In genomic region chr2:65019675-65020195, GRCh38 we compare ENCODE assay signal across 27 cellular contexts. TPM values are rescaled to one million over a fixed set of nuclear protein-coding genes. Genes with fewer than 3 reads are reported as not detected.
DNase-seq lines count a peak whose midpoint lies in the region; ATAC-seq, FAIRE-seq and TF ChIP-seq lines count a peak whose summit lies in the region.
"Had no signal": no experiment of that assay in that cellular context is flagged by ENCODE, and none has a peak within 500 bp of the region (broad histone marks: within the 10 kb centered on the region; RNA-seq: fewer than 3 reads in every experiment).

No MANE protein-coding gene starts in this region.

- FAIRE-seq in HepG2 (lab: Jason Lieb, UNC) = no peak
- FAIRE-seq: D721Med, G401.6, GM19239, H1 had no signal

- H3K9ac ChIP-seq in HepG2 (ENCODE audit: insufficient read depth, low read depth, low read length) = no peak overlapping the region
- H3K9ac ChIP-seq: BLaER1 had no signal

- BruUV-seq in HepG2 (replicated peaks; lab: Mats Ljungman, UMichigan) = no TSS peak

- in situ Hi-C loops in HepG2 (cut with HindIII; ENCODE audit: extremely low pct_ligation_motif_present, low pct_unique_long_range_greater_than_20kb) = no loop called here

- no peak overlapping the region for H3K4me3 Mint-ChIP-seq in central memory CD8-positive, alpha-beta T cell
- H3K4me3 Mint-ChIP-seq in memory B cell (no peak overlapping the region), glutamatergic neuron (ENCODE audit: unreplicated experiment) (no peak overlapping the region)
- no peak overlapping the region for H3K4me3 Mint-ChIP-seq in stimulated activated memory B cell treated with anti-CD40 and anti-IgM and Interleukin-4, amounts not matched to agents 10 μg/mL and 1 μg/mL and 100 μg/mL, for 72 hours
- H3K4me3 Mint-ChIP-seq: CD4-positive, CD25-positive, alpha-beta regulatory T cell had no signal

- 87% methylated on average over 8 of the region's 8 CpGs for WGBS in HepG2 (ENCODE audit: low lambda C conversion rate)
- WGBS in right lobe of liver (ENCODE audit: insufficient coverage, low coverage, low lambda C conversion rate, missing lambda C conversion rate) = 76% methylated on average over 3 of the region's 8 CpGs

- peaks cover 4% of the 10 kb centered on the region for H3K36me3 Mint-ChIP-seq in central memory CD8-positive, alpha-beta T cell (ENCODE audit: insufficient read depth)
- peaks cover 18% of the 10 kb centered on the region for H3K36me3 Mint-ChIP-seq in memory B cell
- peaks cover 88% of the 10 kb centered on the region for H3K36me3 Mint-ChIP-seq in stimulated activated memory B cell treated with anti-CD40 and anti-IgM and Interleukin-4, amounts not matched to agents 10 μg/mL and 1 μg/mL and 100 μg/mL, for 72 hours
- peaks cover 7% of the 10 kb centered on the region for H3K36me3 Mint-ChIP-seq in glutamatergic neuron (ENCODE audit: unreplicated experiment)

- TF ChIP-seq EP300 in HepG2 (IDR thresholded peaks at IDR 0.05; ENCODE audit: low read depth in 2 of 2, low read length in 2 of 2) (no peak), HepG2 (CRISPR knock-in tag; IDR thresholded peaks at IDR 0.05; ENCODE audit: borderline replicate concordance) (no peak)

- POLR2A ChIA-PET in HepG2 (lab: Yijun Ruan, JAX) = no interaction called here

- no peaks in the 10 kb centered on the region for H3K4me1 Mint-ChIP-seq in central memory CD8-positive, alpha-beta T cell
- H3K4me1 Mint-ChIP-seq in memory B cell (peaks cover 18% of the 10 kb centered on the region), glutamatergic neuron (ENCODE audit: low read depth, unreplicated experiment) (peaks cover 11% of the 10 kb centered on the region)
- peaks cover 52% of the 10 kb centered on the region for H3K4me1 Mint-ChIP-seq in stimulated activated memory B cell treated with anti-CD40 and anti-IgM and Interleukin-4, amounts not matched to agents 10 μg/mL and 1 μg/mL and 100 μg/mL, for 72 hours

- H3K9me3 Mint-ChIP-seq in central memory CD8-positive, alpha-beta T cell = no peaks in the 10 kb centered on the region
- H3K9me3 Mint-ChIP-seq in memory B cell (no peaks in the 10 kb centered on the region), glutamatergic neuron (ENCODE audit: unreplicated experiment) (no peaks in the 10 kb centered on the region)
- H3K9me3 Mint-ChIP-seq in stimulated activated memory B cell treated with anti-CD40 and anti-IgM and Interleukin-4, amounts not matched to agents 10 μg/mL and 1 μg/mL and 100 μg/mL, for 72 hours = no peaks in the 10 kb centered on the region
- H3K9me3 Mint-ChIP-seq: CD4-positive, CD25-positive, alpha-beta regulatory T cell had no signal

- peak overlapping the region; percentile 59 for H3K27ac Mint-ChIP-seq in central memory CD8-positive, alpha-beta T cell (ENCODE audit: low read depth)
- H3K27ac Mint-ChIP-seq in memory B cell (peak overlapping the region; percentile 11), glutamatergic neuron (ENCODE audit: unreplicated experiment) (no peak overlapping the region)
- no peak overlapping the region for H3K27ac Mint-ChIP-seq in stimulated activated memory B cell treated with anti-CD40 and anti-IgM and Interleukin-4, amounts not matched to agents 10 μg/mL and 1 μg/mL and 100 μg/mL, for 72 hours

- H3K27ac ChIP-seq in HepG2 (ENCODE audit: extremely low read length, insufficient read depth, low read length) = no peak overlapping the region
- H3K27ac ChIP-seq in right lobe of liver = no peak overlapping the region
- H3K27ac ChIP-seq: BLaER1, HL-60, PC-9, SJCRH30 had no signal

- H3K27me3 ChIP-seq in HepG2 (ENCODE audit: control insufficient read depth in 1 of 2, insufficient read depth in 2 of 2, low read length in 2 of 2) (no peaks in the 10 kb centered on the region), right lobe of liver (no peaks in the 10 kb centered on the region)
- H3K27me3 ChIP-seq: BLaER1, SJCRH30 had no signal

- H3K36me3 ChIP-seq in HepG2 (replicated peaks in 1 of 2; ENCODE audit: control insufficient read depth in 1 of 2, insufficient read depth in 2 of 2, low read length in 2 of 2) (peaks cover 34 to 92% of the 10 kb centered on the region in 2 experiments), right lobe of liver (peaks cover 0 to 12% (median 6%) of the 10 kb centered on the region in 4 donors)
- H3K36me3 ChIP-seq: SJCRH30 had no signal

- no peak for TF ChIP-seq RAD21 in HepG2 (CRISPR knock-in tag; IDR thresholded peaks at IDR 0.05)

- H2AFZ ChIP-seq in HepG2 (ENCODE audit: low read length) = no peak overlapping the region
- H2AFZ ChIP-seq: PC-9 had no signal

- no peaks in the 10 kb centered on the region for H3K9me3 ChIP-seq in HepG2 (ENCODE audit: low read length)
- no peaks in the 10 kb centered on the region for H3K9me3 ChIP-seq in right lobe of liver
- H3K9me3 ChIP-seq: BLaER1, SJCRH30 had no signal

- DNase-seq in HepG2 (ENCODE audit: low spot score) (no peak), right lobe of liver (no peak), memory B cell (ENCODE audit: low spot score in 2 of 2) (no peak), glutamatergic neuron (no peak)
- no peak for DNase-seq in central memory CD8-positive, alpha-beta T cell (ENCODE audit: low spot score in 2 of 2)
- DNase-seq: CD4-positive, CD25-positive, alpha-beta regulatory T cell; HCEC 1CT; Kasumi-1; NCI-H1092 treated with DMSO at 0.1 percent for 48 hours; NCI-H1436 treated with DMSO at 0.1 percent for 48 hours; NCI-H187 treated with DMSO at 0.1 percent for 48 hours; NCI-H2107; NCI-H446; NCI-H526; NCI-H82; PC-9; SJCRH30 had no signal

- no peaks in the 10 kb centered on the region for H4K20me1 ChIP-seq in HepG2 (ENCODE audit: insufficient read depth, low read length)
- H4K20me1 ChIP-seq: BLaER1 had no signal

- no peaks in the 10 kb centered on the region for H3K79me2 ChIP-seq in HepG2 (ENCODE audit: insufficient read depth, low read length)

- H3K4me1 ChIP-seq in HepG2 (ENCODE audit: insufficient read depth, low read length) = 0 out of 2 replicates have a peak, but pooled peaks cover 4% of the 10 kb centered on the region
- H3K4me1 ChIP-seq in right lobe of liver = no peaks in the 10 kb centered on the region
- H3K4me1 ChIP-seq: SJCRH30 had no signal

- intact Hi-C loops in HepG2 (cut with micrococcal nuclease; ENCODE audit: unreplicated experiment) = no loop called here
- intact Hi-C loops in right lobe of liver (cut with DNase I) = no loop called here

- ATAC-seq in HepG2 (no peak), right lobe of liver (no peak), memory B cell (ENCODE audit: low read depth) (no peak), HG02970 (IDR thresholded peaks at IDR 0.05; ENCODE audit: low FRiP score, unreplicated experiment) (no peak), HG02588 (IDR thresholded peaks at IDR 0.05; ENCODE audit: unreplicated experiment) (no peak)
- no peak for ATAC-seq in central memory CD8-positive, alpha-beta T cell (replicated peaks; ENCODE audit: extremely low read depth, poor library complexity, severe bottlenecking)
- no peak for ATAC-seq in stimulated activated memory B cell treated with anti-CD40 and anti-IgM and Interleukin-4, amounts not matched to agents 10 μg/mL and 1 μg/mL and 100 μg/mL, for 72 hours
- ATAC-seq: Right ventricle myocardium inferior had no signal

- H3K4me3 ChIP-seq in HepG2 (replicated peaks in 1 of 3; ENCODE audit: insufficient read depth in 1 of 3, low read depth in 2 of 3, low read length in 3 of 3) = no peak overlapping the region
- no peak overlapping the region for H3K4me3 ChIP-seq in right lobe of liver
- H3K4me3 ChIP-seq: BLaER1, PC-9, SJCRH30 had no signal

- H3K4me2 ChIP-seq in HepG2 (ENCODE audit: low read depth, low read length) = no peak overlapping the region
- H3K4me2 ChIP-seq: BLaER1, PC-9 had no signal

- H3K27me3 Mint-ChIP-seq in central memory CD8-positive, alpha-beta T cell = no peaks in the 10 kb centered on the region
- H3K27me3 Mint-ChIP-seq in memory B cell = no peaks in the 10 kb centered on the region
- H3K27me3 Mint-ChIP-seq in stimulated activated memory B cell treated with anti-CD40 and anti-IgM and Interleukin-4, amounts not matched to agents 10 μg/mL and 1 μg/mL and 100 μg/mL, for 72 hours = no peaks in the 10 kb centered on the region
- H3K27me3 Mint-ChIP-seq in glutamatergic neuron (ENCODE audit: unreplicated experiment) = no peaks in the 10 kb centered on the region
- H3K27me3 Mint-ChIP-seq: CD4-positive, CD25-positive, alpha-beta regulatory T cell had no signal

- TF ChIP-seq CTCF in HepG2 (CRISPR knock-in tag; IDR thresholded peaks at IDR 0.05) (no peak), right lobe of liver (IDR thresholded peaks at IDR 0.05) (no peak), glutamatergic neuron (IDR thresholded peaks at IDR 0.05; ENCODE audit: partially characterized antibody, unreplicated experiment) (no peak)

- CTCF ChIA-PET in HepG2 (lab: Yijun Ruan, JAX; ENCODE audit: low intra/inter-chr PET ratio, low total read pairs) = no interaction called here

- TF ChIP-seq POLR2A in HepG2 (IDR thresholded peaks at IDR 0.05; ENCODE audit: insufficient read depth in 1 of 2, low read depth in 2 of 2, low read length in 2 of 2) (no peak), right lobe of liver (IDR thresholded peaks at IDR 0.05) (no peak)

RNA-seq across cellular contexts. Expression of gene SLC1A4, which starts 30.5 kb away (rescaled TPM):
- 24.4 and 39.6 TPM in 2 replicates for total RNA-seq in HepG2 (2016; rRNA removed; fragmentation: Illumina TruSeq; extraction: Trizol)
- 7.9 and 8.9 TPM in 2 replicates for total RNA-seq in HepG2 (2016; cell fraction: cytosol; rRNA removed; fragmentation: Illumina TruSeq; extraction: Trizol; ENCODE audit: low read depth)
- 19.9 and 39.6 TPM in 2 replicates for total RNA-seq in HepG2 (2016; cell fraction: insoluble cytoplasmic fraction; rRNA removed; fragmentation: Illumina TruSeq; extraction: Trizol)
- 15.6 and 16.1 TPM in 2 replicates for total RNA-seq in HepG2 (2016; cell fraction: membrane; rRNA removed; fragmentation: Illumina TruSeq; extraction: Trizol)
- total RNA-seq in HepG2 (2016; cell fraction: nucleus; rRNA removed; fragmentation: Illumina TruSeq; extraction: Trizol) = 34.0 and 41.6 TPM in 2 replicates
- polyA plus RNA-seq in HepG2 (2011; rRNA removed) = 20.8 and 21.0 TPM in 2 replicates
- 19.0 and 19.8 TPM in 2 replicates for polyA plus RNA-seq in HepG2 (2011; cell fraction: cytosol; rRNA removed)
- 14.2 and 15.7 TPM in 2 replicates for polyA plus RNA-seq in HepG2 (2011; cell fraction: nucleus; rRNA removed)
- 19.0 and 28.6 TPM in 2 replicates for polyA plus RNA-seq in HepG2 (2012)
- 4.5 and 6.0 TPM in 2 replicates for polyA plus RNA-seq in HepG2 (2016; cell fraction: cytosol; fragmentation: Illumina TruSeq; extraction: Trizol; ENCODE audit: low read depth)
- polyA plus RNA-seq in HepG2 (2016; cell fraction: insoluble cytoplasmic fraction; fragmentation: Illumina TruSeq; extraction: Trizol; ENCODE audit: low read depth) = 16.3 and 20.1 TPM in 2 replicates
- polyA plus RNA-seq in HepG2 (2016; cell fraction: membrane; fragmentation: Illumina TruSeq; extraction: Trizol; ENCODE audit: low read depth) = 11.7 TPM in 2 replicates
- polyA plus RNA-seq in HepG2 (2016; cell fraction: nucleus; fragmentation: Illumina TruSeq; extraction: Trizol; ENCODE audit: insufficient read depth, low read depth) = 47.5 and 51.6 TPM in 2 replicates
- 17.8 and 99.3 TPM in 2 replicates for polyA minus RNA-seq in HepG2 (2011; rRNA and poly(A)+ RNA removed; ENCODE audit: low replicate concordance)
- polyA minus RNA-seq in HepG2 (2011; cell fraction: cytosol; rRNA and poly(A)+ RNA removed) = 42.1 and 43.6 TPM in 2 replicates
- 21.1 and 24.4 TPM in 2 replicates for polyA minus RNA-seq in HepG2 (2011; cell fraction: nucleus; rRNA and poly(A)+ RNA removed)
- 10 to 100 TPM in 4 of 6 experiments, 1 to 10 TPM in 2; 7.2 to 21.7 (median 12.4) TPM for total RNA-seq in right lobe of liver
- total RNA-seq in glutamatergic neuron (ENCODE audit: unreplicated experiment) = 27.9 TPM

RNA-seq across cellular contexts. Expression of gene CEP68, which starts 36.5 kb away (rescaled TPM):
- total RNA-seq in HepG2 (2016; rRNA removed; fragmentation: Illumina TruSeq; extraction: Trizol) (5.7 TPM in 2 replicates), right lobe of liver (1 to 10 TPM; 1.7 to 4.3 (median 3.2) TPM), glutamatergic neuron (ENCODE audit: unreplicated experiment) (38.3 TPM)
- 1.9 TPM in 2 replicates for total RNA-seq in HepG2 (2016; cell fraction: cytosol; rRNA removed; fragmentation: Illumina TruSeq; extraction: Trizol; ENCODE audit: low read depth)
- total RNA-seq in HepG2 (2016; cell fraction: insoluble cytoplasmic fraction; rRNA removed; fragmentation: Illumina TruSeq; extraction: Trizol) = 5.6 and 6.0 TPM in 2 replicates
- total RNA-seq in HepG2 (2016; cell fraction: membrane; rRNA removed; fragmentation: Illumina TruSeq; extraction: Trizol) = 3.4 and 4.0 TPM in 2 replicates
- 7.9 and 8.3 TPM in 2 replicates for total RNA-seq in HepG2 (2016; cell fraction: nucleus; rRNA removed; fragmentation: Illumina TruSeq; extraction: Trizol)
- 9.3 and 12.5 TPM in 2 replicates for polyA plus RNA-seq in HepG2 (2011; rRNA removed)
- 4.1 and 4.8 TPM in 2 replicates for polyA plus RNA-seq in HepG2 (2011; cell fraction: cytosol; rRNA removed)
- 13.9 and 15.6 TPM in 2 replicates for polyA plus RNA-seq in HepG2 (2011; cell fraction: nucleus; rRNA removed)
- polyA plus RNA-seq in HepG2 (2012) = 5.5 and 6.4 TPM in 2 replicates
- polyA plus RNA-seq in HepG2 (2016; cell fraction: cytosol; fragmentation: Illumina TruSeq; extraction: Trizol; ENCODE audit: low read depth) = 1.7 and 2.8 TPM in 2 replicates
- 5.5 and 8.7 TPM in 2 replicates for polyA plus RNA-seq in HepG2 (2016; cell fraction: insoluble cytoplasmic fraction; fragmentation: Illumina TruSeq; extraction: Trizol; ENCODE audit: low read depth)
- polyA plus RNA-seq in HepG2 (2016; cell fraction: membrane; fragmentation: Illumina TruSeq; extraction: Trizol; ENCODE audit: low read depth) = 3.2 and 3.8 TPM in 2 replicates
- 8.7 and 9.2 TPM in 2 replicates for polyA plus RNA-seq in HepG2 (2016; cell fraction: nucleus; fragmentation: Illumina TruSeq; extraction: Trizol; ENCODE audit: insufficient read depth, low read depth)
- 8.4 and 44.8 TPM in 2 replicates for polyA minus RNA-seq in HepG2 (2011; rRNA and poly(A)+ RNA removed; ENCODE audit: low replicate concordance)
- 5.8 and 6.2 TPM in 2 replicates for polyA minus RNA-seq in HepG2 (2011; cell fraction: cytosol; rRNA and poly(A)+ RNA removed)
- 22.0 and 22.4 TPM in 2 replicates for polyA minus RNA-seq in HepG2 (2011; cell fraction: nucleus; rRNA and poly(A)+ RNA removed)

Comparison
In these comparisons a context has a peak if more than half of its experiments do, and no peak if none do; other contexts are left out.
1. H3K27ac Mint-ChIP-seq: peak in central memory CD8-positive, alpha-beta T cell (single experiment) and memory B cell (single experiment); none in stimulated activated memory B cell treated with anti-CD40 and anti-IgM and Interleukin-4, amounts not matched to agents 10 μg/mL and 1 μg/mL and 100 μg/mL, for 72 hours (single experiment) and glutamatergic neuron (single experiment).